ENCODE assay signal across 26 cellular contexts in the genomic region with DNA sequence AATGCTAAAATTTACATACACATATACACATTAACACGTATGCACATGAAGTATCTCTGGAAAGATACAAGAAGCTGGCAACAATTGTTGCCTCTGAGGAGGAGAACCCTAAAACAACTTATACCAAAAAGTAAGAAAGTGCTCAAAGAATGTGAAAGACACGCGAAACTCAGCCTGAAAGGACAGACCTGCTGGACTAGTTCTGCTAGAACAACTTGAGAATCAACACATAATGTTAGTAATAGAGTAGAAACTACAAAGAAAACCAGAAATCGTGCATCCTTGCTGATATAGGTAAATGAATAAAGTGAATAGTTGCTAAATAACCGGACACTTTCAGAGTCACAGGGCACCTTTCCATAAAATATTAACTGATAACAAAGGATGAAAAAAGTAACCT.
DNase-seq lines count a peak whose midpoint lies in the region; ATAC-seq, FAIRE-seq and TF ChIP-seq lines count a peak whose summit lies in the region.
"Had no signal": no experiment of that assay in that cellular context is flagged by ENCODE, and none has a peak within 500 bp of the region (broad histone marks: within the 10 kb centered on the region; RNA-seq: fewer than 3 reads in every experiment).

No MANE protein-coding gene starts in this region.

- H3K4me2 ChIP-seq in trophoblast cell (ENCODE audit: low read length) = no peak overlapping the region
- H3K4me2 ChIP-seq: BLaER1 treated with 17β-estradiol and CSF1 and Interleukin-3, amounts not matched to agents 10 nM and 100 nM had no signal

- H2AFZ ChIP-seq in trophoblast cell (ENCODE audit: insufficient read depth, low read length, poor library complexity) = no peak overlapping the region

- H2AK5ac ChIP-seq in trophoblast cell (ENCODE audit: low read length) = no peak overlapping the region

- H3K27ac Mint-ChIP-seq in Calu3 (ENCODE audit: unreplicated experiment) = no peak overlapping the region
- H3K27ac Mint-ChIP-seq in naive thymus-derived CD4-positive, alpha-beta T cell = peak overlapping the region in 1 of 9 donors; percentile 64
- H3K27ac Mint-ChIP-seq: CD4-positive, alpha-beta T cell had no signal

- H3K4ac ChIP-seq in trophoblast cell (ENCODE audit: low read depth, low read length) = no peak overlapping the region

- H4K91ac ChIP-seq in trophoblast cell (ENCODE audit: low read depth, low read length) = no peak overlapping the region

- intact Hi-C loops in Calu3 (cut with micrococcal nuclease; ENCODE audit: unreplicated experiment) = no loop called here
- intact Hi-C loops in kidney (cut with DNase I) = no loop called here
- intact Hi-C loops in naive thymus-derived CD4-positive, alpha-beta T cell (cut with micrococcal nuclease) = no loop called here

- no peak overlapping the region for H2BK5ac ChIP-seq in trophoblast cell (ENCODE audit: low read depth, low read length, poor library complexity)

- TF ChIP-seq CTCF in Calu3 (IDR thresholded peaks at IDR 0.05; ENCODE audit: unreplicated experiment) (no peak), VCaP (conservative IDR thresholded peaks at IDR 0.05) (no peak), kidney (IDR thresholded peaks at IDR 0.05; ENCODE audit: borderline replicate concordance, extremely low read depth, insufficient read depth) (no peak)

- H3K79me2 ChIP-seq in trophoblast cell (ENCODE audit: control insufficient read depth, insufficient read depth, low read length, poor library complexity) = no peaks in the 10 kb centered on the region

- no peak overlapping the region for H2BK120ac ChIP-seq in trophoblast cell (ENCODE audit: insufficient read depth, low read length, poor library complexity)

- H4K12ac ChIP-seq in trophoblast cell (ENCODE audit: low read depth, low read length) = no peak overlapping the region

- no peaks in the 10 kb centered on the region for H3K79me1 ChIP-seq in trophoblast cell (ENCODE audit: low read length)

- no peak overlapping the region for H3K23ac ChIP-seq in trophoblast cell (ENCODE audit: low read length)

- H3K9ac ChIP-seq in kidney (ENCODE audit: low read length in 2 of 2) (no peak overlapping the region), trophoblast cell (ENCODE audit: low read length) (no peak overlapping the region)
- H3K9ac ChIP-seq: BLaER1 treated with 17β-estradiol and CSF1 and Interleukin-3, amounts not matched to agents 10 nM and 100 nM had no signal

- H4K8ac ChIP-seq in trophoblast cell (ENCODE audit: low read depth, low read length) = no peak overlapping the region

- no peak overlapping the region for H3K4me3 Mint-ChIP-seq in Calu3 (ENCODE audit: low read depth, unreplicated experiment)
- H3K4me3 Mint-ChIP-seq in naive thymus-derived CD4-positive, alpha-beta T cell = no peak overlapping the region
- H3K4me3 Mint-ChIP-seq: CD4-positive, alpha-beta T cell had no signal

- H3K4me3 ChIP-seq in kidney (ENCODE audit: low read length in 2 of 2) (no peak overlapping the region), trophoblast cell (ENCODE audit: low read depth, low read length) (no peak overlapping the region)
- H3K4me3 ChIP-seq in naive thymus-derived CD4-positive, alpha-beta T cell (ENCODE audit: low read length) = no peak overlapping the region
- H3K4me3 ChIP-seq: BLaER1 treated with 17β-estradiol and CSF1 and Interleukin-3, amounts not matched to agents 10 nM and 100 nM; SJCRH30 had no signal

- H3K27me3 Mint-ChIP-seq in Calu3 (ENCODE audit: unreplicated experiment) = no peaks in the 10 kb centered on the region
- H3K27me3 Mint-ChIP-seq in naive thymus-derived CD4-positive, alpha-beta T cell = no peaks in the 10 kb centered on the region
- H3K27me3 Mint-ChIP-seq: CD4-positive, alpha-beta T cell had no signal

- BruUV-seq in Calu3 (replicated peaks; lab: Mats Ljungman, UMichigan) = no TSS peak

- H3K18ac ChIP-seq in trophoblast cell (ENCODE audit: low read length) = no peak overlapping the region

- no peaks in the 10 kb centered on the region for H3K36me3 Mint-ChIP-seq in Calu3 (ENCODE audit: insufficient read depth, unreplicated experiment)
- peaks cover 0 to 18% (median 5%) of the 10 kb centered on the region in 5 donors for H3K36me3 Mint-ChIP-seq in naive thymus-derived CD4-positive, alpha-beta T cell

- H3K36me3 ChIP-seq in kidney (ENCODE audit: control insufficient read depth in 1 of 2, insufficient read depth in 2 of 2, low read length in 2 of 2) = no peaks in the 10 kb centered on the region
- H3K36me3 ChIP-seq in trophoblast cell (ENCODE audit: control insufficient read depth in 1 of 2, insufficient read depth in 2 of 2, low read length in 2 of 2) = no peaks in the 10 kb centered on the region
- H3K36me3 ChIP-seq in naive thymus-derived CD4-positive, alpha-beta T cell (ENCODE audit: control insufficient read depth in 2 of 3, insufficient read depth in 3 of 3, low read length in 3 of 3) = no peaks in the 10 kb centered on the region
- H3K36me3 ChIP-seq: SJCRH30 had no signal

- no peaks in the 10 kb centered on the region for H3K9me3 Mint-ChIP-seq in Calu3 (ENCODE audit: low read depth, unreplicated experiment)
- H3K9me3 Mint-ChIP-seq in naive thymus-derived CD4-positive, alpha-beta T cell = no peaks in the 10 kb centered on the region
- H3K9me3 Mint-ChIP-seq: CD4-positive, alpha-beta T cell had no signal

- H3K27ac ChIP-seq in VCaP (peak overlapping the region; percentile 84; the same call in 1 of the 2 replicates), kidney (ENCODE audit: low read depth in 2 of 2, low read length in 2 of 2) (no peak overlapping the region), trophoblast cell (ENCODE audit: low read depth, low read length) (no peak overlapping the region)
- no peak overlapping the region for H3K27ac ChIP-seq in naive thymus-derived CD4-positive, alpha-beta T cell (ENCODE audit: low read depth, low read length)
- H3K27ac ChIP-seq: BLaER1 treated with 17β-estradiol and CSF1 and Interleukin-3, amounts not matched to agents 10 nM and 100 nM; HL-60; SJCRH30 had no signal

- no peaks in the 10 kb centered on the region for H3K27me3 ChIP-seq in trophoblast cell (ENCODE audit: insufficient read depth, low read length)
- no peaks in the 10 kb centered on the region for H3K27me3 ChIP-seq in naive thymus-derived CD4-positive, alpha-beta T cell (ENCODE audit: control insufficient read depth in 2 of 2, insufficient read depth in 2 of 2, low read length in 2 of 2)
- H3K27me3 ChIP-seq: BLaER1 treated with 17β-estradiol and CSF1 and Interleukin-3, amounts not matched to agents 10 nM and 100 nM; SJCRH30 had no signal

- H2BK12ac ChIP-seq in trophoblast cell (ENCODE audit: low read length) = no peak overlapping the region

- FAIRE-seq in kidney (lab: Jason Lieb, UNC) = peak; percentile 83
- FAIRE-seq: A204.1 had no signal

- no peak overlapping the region for H3K14ac ChIP-seq in trophoblast cell (ENCODE audit: low read length)

- H3K4me1 Mint-ChIP-seq in Calu3 (ENCODE audit: low read depth, unreplicated experiment) = peaks cover 21% of the 10 kb centered on the region
- H3K4me1 Mint-ChIP-seq in naive thymus-derived CD4-positive, alpha-beta T cell = peaks cover 0 to 13% (median 10%) of the 10 kb centered on the region in 7 donors

- H3K4me1 ChIP-seq in kidney (ENCODE audit: control insufficient read depth in 1 of 2, insufficient read depth in 1 of 2, low read depth in 1 of 2, low read length in 2 of 2) = peaks cover 0 to 23% of the 10 kb centered on the region in 2 donors
- H3K4me1 ChIP-seq in trophoblast cell (ENCODE audit: control insufficient read depth in 1 of 2, insufficient read depth in 2 of 2, low read length in 2 of 2) = peaks cover 3 to 5% of the 10 kb centered on the region in 2 experiments
- H3K4me1 ChIP-seq in naive thymus-derived CD4-positive, alpha-beta T cell (ENCODE audit: control insufficient read depth in 2 of 2, insufficient read depth in 2 of 2, low read length in 2 of 2) = no peaks in the 10 kb centered on the region

- no peaks in the 10 kb centered on the region for H3K9me3 ChIP-seq in kidney (ENCODE audit: control insufficient read depth in 1 of 2, low read length in 2 of 2)
- H3K9me3 ChIP-seq in trophoblast cell (ENCODE audit: insufficient read depth, low read depth, low read length) = no peaks in the 10 kb centered on the region
- H3K9me3 ChIP-seq in naive thymus-derived CD4-positive, alpha-beta T cell (ENCODE audit: control insufficient read depth in 2 of 3, low read length in 3 of 3) = no peaks in the 10 kb centered on the region
- H3K9me3 ChIP-seq: BLaER1 treated with 17β-estradiol and CSF1 and Interleukin-3, amounts not matched to agents 10 nM and 100 nM; SJCRH30 had no signal

- DNase-seq in Calu3 (peak; percentile 6), kidney (no peak), trophoblast cell (peak; percentile 13 to 78)
- DNase-seq in stimulated activated naive CD8-positive, alpha-beta T cell treated with anti-CD3 and anti-CD28 coated beads, Interleukin-15, Interleukin-2, amounts not matched to agents 100 U/mL and 50 U/mL, for 24 hours = no peak
- DNase-seq in naive thymus-derived CD4-positive, alpha-beta T cell = no peak
- no peak for DNase-seq in central memory CD4-positive, alpha-beta T cell
- DNase-seq: AML-193; CD4-positive, alpha-beta T cell; COR-L47; DND-41; Kasumi-1; NCI-H1092 treated with DMSO at 0.1 percent for 48 hours; NCI-H1436; NCI-H187; NCI-H2081 treated with DMSO at 0.1 percent for 48 hours; NCI-H524; NCI-H774; SJCRH30 had no signal

- POLR2A ChIA-PET in naive thymus-derived CD4-positive, alpha-beta T cell (lab: Charles Lee) = interaction anchor here (1.1 kb wide), 1 partner anchor 10 kb away, joined by 3 read pairs; no protein-coding TSS in a partner anchor

- no peak for ATAC-seq in stimulated activated naive CD8-positive, alpha-beta T cell treated with anti-CD3 and anti-CD28 coated beads, Interleukin-15, Interleukin-2, amounts not matched to agents 100 U/mL and 50 U/mL, for 24 hours
- no peak for ATAC-seq in GM19455 (IDR thresholded peaks at IDR 0.05; ENCODE audit: unreplicated experiment)
- no peak for ATAC-seq in naive thymus-derived CD4-positive, alpha-beta T cell
- ATAC-seq: HCT116, Right ventricle myocardium inferior, SK-N-SH treated with all-trans-retinoic acid at 6 μM for 48 hours had no signal

- no CpG with 5 or more reads among the region's 5 CpGs for WGBS in trophoblast cell (ENCODE audit: extremely low coverage, insufficient coverage, insufficient read length)

- CTCF ChIA-PET in Calu3 (lab: Charles Lee) = no interaction called here
- CTCF ChIA-PET in naive thymus-derived CD4-positive, alpha-beta T cell (lab: Charles Lee) = no interaction called here

Comparison
In these comparisons a context has a peak if more than half of its experiments do, and no peak if none do; other contexts are left out.
1. DNase-seq: peak in Calu3 (single experiment) and trophoblast cell (2 of 2); none in kidney (single experiment), stimulated activated naive CD8-positive, alpha-beta T cell treated with anti-CD3 and anti-CD28 coated beads, Interleukin-15, Interleukin-2, amounts not matched to agents 100 U/mL and 50 U/mL, for 24 hours (single experiment), naive thymus-derived CD4-positive, alpha-beta T cell (0 of 9) and central memory CD4-positive, alpha-beta T cell (single experiment).